Comparison of ENCODE assay signal across 8 cellular contexts in the genomic region with DNA sequence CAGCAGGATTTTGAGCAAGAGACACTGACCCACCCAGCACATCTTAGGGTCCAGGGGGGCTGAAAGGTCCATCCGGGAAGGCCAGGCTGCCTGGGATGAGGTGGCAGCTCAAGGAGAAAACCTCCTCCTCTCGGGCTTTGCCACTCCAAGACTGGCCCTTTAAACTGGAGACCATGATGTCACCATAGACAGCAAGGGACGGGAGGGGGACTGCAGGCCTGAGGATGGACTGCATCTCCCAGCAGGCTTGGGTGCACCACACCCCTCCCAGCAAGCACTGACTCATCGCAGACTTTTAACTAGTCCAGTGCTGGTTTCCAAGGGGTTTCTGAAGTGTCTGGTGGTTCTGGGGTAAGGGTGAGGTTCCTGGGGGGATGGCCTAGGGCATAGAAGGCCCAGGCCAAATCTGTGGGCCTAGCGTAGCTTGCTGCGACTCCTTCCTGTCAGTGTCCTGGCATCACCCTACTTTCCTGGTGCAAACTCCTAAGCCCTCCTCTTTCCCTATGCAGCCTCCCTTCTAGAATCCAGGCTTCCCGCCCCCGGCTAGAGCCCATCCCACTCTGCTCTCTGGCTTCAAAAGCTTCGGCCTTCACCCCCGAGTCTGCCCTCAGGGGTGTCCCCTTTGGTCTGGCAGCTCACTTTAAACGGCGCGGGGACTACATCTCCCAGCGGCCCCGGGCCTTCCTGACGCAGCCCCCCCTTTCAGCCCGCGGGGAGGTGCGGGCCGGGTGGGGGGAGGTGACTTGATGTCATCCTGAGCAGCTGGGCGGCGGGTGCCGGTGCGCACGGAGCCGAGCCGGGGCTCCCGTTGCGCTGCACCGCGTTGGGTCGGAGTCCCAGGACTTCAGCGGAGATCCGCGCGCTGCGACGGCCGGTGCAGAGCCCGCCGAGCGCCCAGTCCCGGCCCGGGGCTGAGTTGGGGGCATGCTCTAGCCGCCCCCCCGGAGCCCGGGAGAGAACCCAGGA. TPM values are rescaled to one million over a fixed set of nuclear protein-coding genes. Genes with fewer than 3 reads are reported as not detected.
DNase-seq lines count a peak whose midpoint lies in the region; ATAC-seq and TF ChIP-seq lines count a peak whose summit lies in the region.

A gene (plus strand): TSS at position 746 of the 966 bp plus-strand sequence. CDS start 1,046 bp downstream, outside the sequence.

- peak; percentile 89 for ATAC-seq in foreskin keratinocyte

- H3K4me1 ChIP-seq in SJSA1 (replicated peaks) (peaks cover 16% of the 10 kb centered on the region), foreskin keratinocyte (no peaks in the 10 kb centered on the region), stomach (peaks cover 10 to 32% (median 30%) of the 10 kb centered on the region in 4 donors)

- DNase-seq in G401 (ENCODE audit: low spot score) (peak; percentile 99), HFF-Myc (ENCODE audit: extremely low read depth, low read depth) (peak; percentile 87), MV-4-11 (lab: John Stamatoyannopoulos, UW) (peak; percentile 93), SJSA1 (ENCODE audit: low read depth in 1 of 2, low spot score in 2 of 2) (peak; percentile 96 to 99), foreskin keratinocyte (peak; percentile 77 to 85), neural crest cell (ENCODE audit: low read depth, low spot score) (peak; percentile 70), stomach (peak; percentile 95)
- peak; percentile 50 to 91 (median 64) for DNase-seq in activated naive CD4-positive, alpha-beta T cell (lab: John Stamatoyannopoulos, UW)

- peaks cover 14% of the 10 kb centered on the region for H3K4me1 Mint-ChIP-seq in neural crest cell

- H3K4me3 ChIP-seq in HFF-Myc (replicated peaks; ENCODE audit: low read depth, low read length) (peak within 1 kb of the TSS; percentile 75), SJSA1 (peak within 1 kb of the TSS; percentile 77), stomach (peak within 1 kb of the TSS; percentile 85 to 100 (median 92))

- peaks cover 29% of the 10 kb centered on the region for H3K36me3 ChIP-seq in SJSA1
- peaks cover 10 to 29% (median 24%) of the 10 kb centered on the region in 4 donors for H3K36me3 ChIP-seq in stomach

- H3K4me3 Mint-ChIP-seq in neural crest cell = peak within 1 kb of the TSS; percentile 94

- peak in 1 of 4 donors; percentile 64 for TF ChIP-seq POLR2A in stomach (IDR thresholded peaks at IDR 0.05)

- H3K9me3 ChIP-seq in SJSA1 (replicated peaks) (no peaks in the 10 kb centered on the region), stomach (no peaks in the 10 kb centered on the region)

- TF ChIP-seq CTCF in HFF-Myc (IDR thresholded peaks at IDR 0.05; ENCODE audit: low read depth, low read length, missing control alignments) (no peak), foreskin keratinocyte (conservative IDR thresholded peaks at IDR 0.05) (no peak), neural crest cell (conservative IDR thresholded peaks at IDR 0.05) (no peak), stomach (IDR thresholded peaks at IDR 0.05) (peak in 1 of 7 experiments; percentile 17)

- in situ Hi-C loops in G401 (cut with HindIII; ENCODE audit: low sequenced_read_pairs) = no loop called here

- no peaks in the 10 kb centered on the region for H3K27me3 Mint-ChIP-seq in neural crest cell (ENCODE audit: low read depth)

- peak within 1 kb of the TSS; percentile 100 for H3K27ac Mint-ChIP-seq in neural crest cell (ENCODE audit: unreplicated experiment)

- H3K9me3 Mint-ChIP-seq in neural crest cell = no peaks in the 10 kb centered on the region

- H3K36me3 Mint-ChIP-seq in neural crest cell (ENCODE audit: low read depth) = no peaks in the 10 kb centered on the region

- H3K27ac ChIP-seq in SJSA1 (peak within 1 kb of the TSS; percentile 63), foreskin keratinocyte (peak within 1 kb of the TSS; percentile 63), stomach (peak within 1 kb of the TSS; percentile 81 to 97 (median 96))

- peak; percentile 41 for TF ChIP-seq EP300 in stomach (IDR thresholded peaks at IDR 0.05)

- no peaks in the 10 kb centered on the region for H3K27me3 ChIP-seq in SJSA1 (replicated peaks)
- no peaks in the 10 kb centered on the region for H3K27me3 ChIP-seq in foreskin keratinocyte
- H3K27me3 ChIP-seq in stomach = no peaks in the 10 kb centered on the region

- 0 to 4% (median 1%) methylated on average over 14 to 47 of the region's 47 CpGs for WGBS in stomach, 5 donors

- intact Hi-C loops in stomach (cut with DNase I; ENCODE audit: low total_unique reads) = no loop called here

RNA-seq across cellular contexts. Expression of the gene that starts here (rescaled TPM):
- 11.7 and 20.5 TPM in 2 replicates for total RNA-seq in G401 (2014; rRNA removed; shearing (Covaris generic))
- total RNA-seq in SJSA1 (2014; rRNA removed; shearing (Covaris generic)) = 20.6 and 30.6 TPM in 2 replicates
- 13.4 and 15.0 TPM in 2 replicates for total RNA-seq in foreskin keratinocyte
- polyA plus RNA-seq in foreskin keratinocyte = 12.5 and 13.5 TPM in 2 replicates
- 13.4 and 16.5 TPM in 2 replicates for total RNA-seq in neural crest cell
- total RNA-seq in stomach = 10 to 100 TPM in 4 of 5 donors, 1 to 10 TPM in 1; 6.6 to 75.6 (median 25.7) TPM
- polyA plus RNA-seq in stomach = 10 to 100 TPM in 2 of 3 donors, 1 to 10 TPM in 1; 9.8 to 13.8 (median 12.3) TPM

Comparison
In these comparisons a context has a peak if more than half of its experiments do, and no peak if none do; other contexts are left out.
1. Peak in every context shown above with its lines: DNase-seq, ATAC-seq, H3K4me3 ChIP-seq and H3K27ac ChIP-seq.